12 cellular contexts compared by ENCODE assay signal in genomic region chr6:108760158-108761050, GRCh38.
DNase-seq lines count a peak whose midpoint lies in the region; ATAC-seq and TF ChIP-seq lines count a peak whose summit lies in the region.
"Had no signal": no experiment of that assay in that cellular context is flagged by ENCODE, and none has a peak within 500 bp of the region (broad histone marks: within the 10 kb centered on the region; RNA-seq: fewer than 3 reads in every experiment).

No MANE protein-coding gene starts in this region.

- TF ChIP-seq POLR2A in gastroesophageal sphincter (IDR thresholded peaks at IDR 0.05) = no peak

- H3K36me3 ChIP-seq in gastroesophageal sphincter = no peaks in the 10 kb centered on the region
- H3K36me3 ChIP-seq in upper lobe of right lung = no peaks in the 10 kb centered on the region
- H3K36me3 ChIP-seq: SJSA1, stomach had no signal

- H3K9me3 ChIP-seq in gastroesophageal sphincter = no peaks in the 10 kb centered on the region
- H3K9me3 ChIP-seq in upper lobe of right lung = no peaks in the 10 kb centered on the region
- H3K9me3 ChIP-seq: body of pancreas, SJSA1, stomach had no signal

- WGBS in gastroesophageal sphincter (ENCODE audit: low coverage in 1 of 2), 2 donors = 88 to 100% methylated on average over 3 to 6 of the region's 8 CpGs

- H3K27ac ChIP-seq in gastroesophageal sphincter (no peak overlapping the region), upper lobe of right lung (no peak overlapping the region)
- H3K27ac ChIP-seq: body of pancreas, SJSA1 had no signal

- peak; percentile 44 for DNase-seq in SIG-M5 treated with dmso at 0.1 percent for 504 hours (lab: John Stamatoyannopoulos, UW; ENCODE audit: unreplicated experiment)
- no peak for DNase-seq in SIG-M5 (lab: John Stamatoyannopoulos, UW)
- peak; percentile 29 for DNase-seq in SK-N-DZ (ENCODE audit: low spot score)
- DNase-seq in upper lobe of right lung = no peak
- DNase-seq in AG08395 (ENCODE audit: low spot score) = no peak
- DNase-seq in cerebellar nuclear complex (lab: John Stamatoyannopoulos, UW) = no peak
- DNase-seq in amniotic stem cell (lab: John Stamatoyannopoulos, UW) = no peak
- DNase-seq: activated CD8-positive, alpha-beta T cell treated with anti-CD3 and anti-CD28 coated beads for 36 hours; body of pancreas; stomach had no signal

- H3K27me3 ChIP-seq in gastroesophageal sphincter = no peaks in the 10 kb centered on the region
- H3K27me3 ChIP-seq in upper lobe of right lung = no peaks in the 10 kb centered on the region
- H3K27me3 ChIP-seq: body of pancreas, SJSA1, stomach had no signal

- no peak overlapping the region for H3K4me3 ChIP-seq in gastroesophageal sphincter
- no peak overlapping the region for H3K4me3 ChIP-seq in upper lobe of right lung
- H3K4me3 ChIP-seq: body of pancreas, SJSA1, stomach had no signal

- intact Hi-C loops in upper lobe of right lung (cut with DNase I) = no loop called here

- no peak for TF ChIP-seq CTCF in gastroesophageal sphincter (IDR thresholded peaks at IDR 0.05)
- TF ChIP-seq CTCF in upper lobe of right lung (IDR thresholded peaks at IDR 0.05) = no peak

- TF ChIP-seq EP300 in gastroesophageal sphincter (IDR thresholded peaks at IDR 0.05) = no peak

- H3K4me1 ChIP-seq in gastroesophageal sphincter (peaks cover 0 to 7% (median 4%) of the 10 kb centered on the region in 3 donors), upper lobe of right lung (no peaks in the 10 kb centered on the region)
- H3K4me1 ChIP-seq: SJSA1 had no signal

- peak; percentile 13 for ATAC-seq in gastroesophageal sphincter
- ATAC-seq in upper lobe of right lung = peak; percentile 41
- ATAC-seq: activated CD8-positive, alpha-beta T cell treated with anti-CD3 and anti-CD28 coated beads for 36 hours; body of pancreas had no signal

Comparison
In these comparisons a context has a peak if more than half of its experiments do, and no peak if none do; other contexts are left out.
1. DNase-seq: peak in SIG-M5 treated with dmso at 0.1 percent for 504 hours (single experiment) and SK-N-DZ (single experiment); none in SIG-M5 (single experiment), upper lobe of right lung (single experiment), AG08395 (single experiment), cerebellar nuclear complex (0 of 2) and amniotic stem cell (single experiment).